Comparison of ENCODE assay signal across 8 cellular contexts in the genomic region with DNA sequence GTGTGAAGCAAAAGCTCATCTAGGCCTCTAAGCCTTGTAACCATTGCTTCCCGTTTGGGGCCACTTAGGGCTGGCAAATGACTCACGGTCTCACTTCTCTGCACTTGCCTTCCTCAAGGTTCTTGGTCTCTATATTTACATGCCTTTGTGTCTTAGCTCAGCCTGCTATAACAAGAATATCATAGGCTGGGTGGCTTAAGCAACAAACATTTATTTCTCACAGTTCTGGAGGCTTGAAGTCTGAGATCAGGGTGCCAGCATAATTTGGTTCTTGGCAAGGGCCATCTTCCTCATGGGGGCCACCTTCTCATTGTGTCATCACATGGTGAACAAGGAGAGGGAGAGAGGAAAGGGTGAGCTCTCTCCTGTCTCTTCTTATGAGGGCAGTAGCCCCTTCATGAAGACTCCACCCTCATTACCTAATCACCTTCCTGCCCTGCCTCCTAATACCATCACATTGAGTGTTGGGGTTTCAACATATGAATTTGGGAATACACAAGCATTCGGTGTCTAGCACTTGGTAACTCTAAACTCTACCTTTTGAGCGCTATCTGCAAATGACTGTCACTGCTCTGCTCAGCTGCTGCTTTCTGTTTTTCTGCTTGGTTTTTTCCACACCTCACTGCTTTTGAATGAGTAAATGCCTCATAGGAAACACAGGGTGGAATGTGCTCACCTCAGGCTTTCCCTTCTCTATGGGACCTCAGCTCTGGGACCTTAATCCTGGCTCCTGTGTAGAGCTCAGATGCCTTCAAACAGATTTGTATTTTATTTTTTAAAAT. TPM values are rescaled to one million over a fixed set of nuclear protein-coding genes. Genes with fewer than 3 reads are reported as not detected.
DNase-seq lines count a peak whose midpoint lies in the region; FAIRE-seq and TF ChIP-seq lines count a peak whose summit lies in the region.

No MANE protein-coding gene starts in this region.

- TF ChIP-seq CTCF in left ventricle myocardium inferior (IDR thresholded peaks at IDR 0.05; ENCODE audit: borderline replicate concordance): no peak

- H3K36me3 ChIP-seq in left ventricle myocardium inferior: no peaks in the 10 kb centered on the region

- peak; percentile 81 for FAIRE-seq in H54 (lab: Jason Lieb, UNC)

- H3K27me3 ChIP-seq in left ventricle myocardium inferior (ENCODE audit: low read depth): no peaks in the 10 kb centered on the region

- H3K4me3 ChIP-seq in left ventricle myocardium inferior: no peak overlapping the region

- H3K4me1 ChIP-seq in left ventricle myocardium inferior: peaks cover 35% of the 10 kb centered on the region

- intact Hi-C loops in left ventricle myocardium inferior (cut with micrococcal nuclease): no loop called here

- no peak for TF ChIP-seq POLR2A in H54 (IDR thresholded peaks at IDR 0.05; ENCODE audit: low read depth, low read length)

- peak overlapping the region; percentile 24 for H3K27ac ChIP-seq in left ventricle myocardium inferior (replicated peaks)

- peak; percentile 29 for DNase-seq in GDM1 (lab: John Stamatoyannopoulos, UW)
- no peak for DNase-seq in H54 (ENCODE audit: insufficient read length, low spot score)
- DNase-seq in RPMI7951 (ENCODE audit: low read depth): peak; percentile 66
- no peak for DNase-seq in left ventricle myocardium inferior
- no peak for DNase-seq in NCI-H1417 treated with DMSO at 0.1 percent for 48 hours (lab: John Stamatoyannopoulos, UW)
- DNase-seq in NCI-H1048 (lab: John Stamatoyannopoulos, UW): no peak
- DNase-seq in inferior parietal cortex (ENCODE audit: extremely low spot score): no peak
- DNase-seq in cerebellar cortex (ENCODE audit: low spot score): no peak

- H3K9me3 ChIP-seq in left ventricle myocardium inferior (replicated peaks): no peaks in the 10 kb centered on the region

RNA-seq across cellular contexts. Expression of a gene that starts 16.2 kb away (rescaled TPM):
- total RNA-seq in RPMI7951 (2014; rRNA removed; shearing (Covaris generic)): 2.8 and 5.5 TPM in 2 replicates
- total RNA-seq in left ventricle myocardium inferior: 33.4 TPM

Comparison
In these comparisons a context has a peak if more than half of its experiments do, and no peak if none do; other contexts are left out.
1. DNase-seq: peak in GDM1 (single experiment) and RPMI7951 (single experiment); none in H54 (single experiment), left ventricle myocardium inferior (single experiment), NCI-H1417 treated with DMSO at 0.1 percent for 48 hours (single experiment), NCI-H1048 (single experiment), inferior parietal cortex (single experiment) and cerebellar cortex (single experiment).